Comparison of ENCODE assay signal across 11 cellular contexts in the genomic region with DNA sequence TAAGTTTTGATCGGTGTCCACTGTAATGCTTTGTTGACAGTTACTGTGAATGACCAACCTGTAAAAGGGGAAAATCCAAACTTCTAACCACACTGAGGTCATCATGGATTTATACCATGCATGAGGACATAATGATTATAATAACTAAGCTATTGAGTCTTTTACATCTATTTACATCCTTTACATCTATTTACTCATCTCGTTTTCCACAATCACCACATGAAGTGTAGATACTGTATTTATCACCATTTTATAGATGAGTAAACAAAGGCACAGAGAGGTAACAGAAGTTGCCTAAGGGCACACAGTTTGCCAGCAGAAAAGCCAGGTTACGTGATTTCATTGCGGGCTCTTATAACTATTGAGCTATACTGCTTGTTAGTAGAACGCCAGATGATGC. TPM values are rescaled to one million over a fixed set of nuclear protein-coding genes. Genes with fewer than 3 reads are reported as not detected.
DNase-seq lines count a peak whose midpoint lies in the region; ATAC-seq, FAIRE-seq and TF ChIP-seq lines count a peak whose summit lies in the region.
"Had no signal": no experiment of that assay in that cellular context is flagged by ENCODE, and none has a peak within 500 bp of the region (broad histone marks: within the 10 kb centered on the region; RNA-seq: fewer than 3 reads in every experiment).

No MANE protein-coding gene starts in this region.

- FAIRE-seq in GM12892 (lab: Jason Lieb, UNC), result no peak
- FAIRE-seq: H54 had no signal

- H3K27ac ChIP-seq in C4-2B, result peak overlapping the region; percentile 28; the same call in 1 of the 2 replicates

- intact Hi-C loops in left cardiac atrium (cut with DNase I), result no loop called here

- no peak for TF ChIP-seq POLR2A in GM12892 (IDR thresholded peaks at IDR 0.05; ENCODE audit: low read depth, low read length)

- peak; percentile 26 for DNase-seq in NCI-H748 (lab: John Stamatoyannopoulos, UW; ENCODE audit: unreplicated experiment)
- DNase-seq in kidney tubule cell (ENCODE audit: low spot score), result peak; percentile 91
- DNase-seq in left cardiac atrium, result no peak
- DNase-seq in NCI-H510A (lab: John Stamatoyannopoulos, UW), result no peak
- DNase-seq in nucleus accumbens (lab: John Stamatoyannopoulos, UW), result no peak
- no peak for DNase-seq in GM12892 (ENCODE audit: insufficient read length)
- DNase-seq: DMS 273 treated with DMSO at 0.1 percent for 48 hours, erythroblast had no signal

- peak; percentile 29 for ATAC-seq in GM19395 (IDR thresholded peaks at IDR 0.05; ENCODE audit: unreplicated experiment)
- ATAC-seq in left cardiac atrium, result no peak

- TF ChIP-seq CTCF in C4-2B (conservative IDR thresholded peaks at IDR 0.05), result no peak

RNA-seq across cellular contexts. Expression of a gene that starts 27.9 kb away (rescaled TPM):
- total RNA-seq in left cardiac atrium, result 1 to 10 TPM; 1.6 to 1.7 TPM
- 4.6 TPM for polyA plus RNA-seq in GM12892 (2012; ENCODE audit: missing spikeins)

Comparison
In these comparisons a context has a peak if more than half of its experiments do, and no peak if none do; other contexts are left out.
1. DNase-seq: peak in NCI-H748 (single experiment) and kidney tubule cell (single experiment); none in left cardiac atrium (single experiment), NCI-H510A (single experiment), nucleus accumbens (0 of 56) and GM12892 (single experiment).